Comparison of ENCODE assay signal across 24 cellular contexts in the genomic region with DNA sequence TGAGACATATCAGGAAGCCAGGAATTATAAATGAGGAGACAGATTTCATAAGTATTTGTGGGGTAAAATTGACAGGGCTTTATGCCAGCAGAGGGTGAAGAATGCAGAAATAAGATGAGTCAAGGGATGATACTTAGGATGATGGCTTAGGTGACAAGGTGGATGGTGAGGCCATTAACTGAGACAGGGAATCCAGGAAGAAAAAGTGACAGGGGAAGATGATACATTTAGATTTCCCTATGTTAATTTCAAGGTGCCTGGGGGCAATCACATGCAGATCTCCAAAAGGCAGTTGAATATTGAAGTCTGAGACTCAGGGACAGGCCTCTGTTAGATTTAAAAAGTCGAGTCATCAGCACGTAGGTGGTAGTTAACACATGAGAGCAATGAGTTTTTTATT.
DNase-seq lines count a peak whose midpoint lies in the region; ATAC-seq and TF ChIP-seq lines count a peak whose summit lies in the region.
"Had no signal": no experiment of that assay in that cellular context is flagged by ENCODE, and none has a peak within 500 bp of the region (broad histone marks: within the 10 kb centered on the region; RNA-seq: fewer than 3 reads in every experiment).

No MANE protein-coding gene starts in this region.

- H3K4me1 Mint-ChIP-seq in GM23338 = no peaks in the 10 kb centered on the region
- H3K4me1 Mint-ChIP-seq: CD14-positive monocyte; CD4-positive, alpha-beta memory T cell; CD4-positive, CD25-positive, alpha-beta regulatory T cell; CD8-positive, alpha-beta memory T cell had no signal

- H3K36me3 ChIP-seq in GM23338 (ENCODE audit: insufficient read depth) (no peaks in the 10 kb centered on the region), neural cell (ENCODE audit: insufficient read depth, low read length) (no peaks in the 10 kb centered on the region)
- H3K36me3 ChIP-seq in effector memory CD4-positive, alpha-beta T cell (ENCODE audit: control insufficient read depth, insufficient read depth, low read length) = no peaks in the 10 kb centered on the region
- H3K36me3 ChIP-seq: BE2C, BLaER1 had no signal

- DNase-seq in GM23338 (ENCODE audit: low spot score) (no peak), NCI-H526 treated with DMSO at 0.1 percent for 48 hours (lab: John Stamatoyannopoulos, UW) (peak; percentile 42), DMS114 treated with DMSO at 0.1 percent for 48 hours (lab: John Stamatoyannopoulos, UW; ENCODE audit: unreplicated experiment) (no peak), medulla oblongata (ENCODE audit: extremely low spot score) (no peak)
- DNase-seq in effector memory CD4-positive, alpha-beta T cell = no peak
- DNase-seq: 8988T; ACHN; BE2C; C1 segment of cervical spinal cord; CD4-positive, alpha-beta memory T cell; CD4-positive, CD25-positive, alpha-beta regulatory T cell; CD8-positive, alpha-beta memory T cell; COR-L47; DMS153; DMS53; DMS79; DND-41; EL; GDM1 had no signal

- peak; percentile 96 for TF ChIP-seq EP300 in neural cell (conservative IDR thresholded peaks at IDR 0.05; ENCODE audit: poor library complexity, severe bottlenecking)

- H2AFZ ChIP-seq in GM23338 (peak overlapping the region; percentile 59; the same call in 1 of the 2 replicates), neural cell (ENCODE audit: low read depth, low read length) (no peak overlapping the region)

- no peaks in the 10 kb centered on the region for H3K79me2 ChIP-seq in GM23338 (replicated peaks; ENCODE audit: insufficient read depth)
- no peaks in the 10 kb centered on the region for H3K79me2 ChIP-seq in neural cell (replicated peaks; ENCODE audit: insufficient read depth, low read length)

- H3K9me3 ChIP-seq in neural cell (ENCODE audit: low read length) = no peaks in the 10 kb centered on the region
- no peaks in the 10 kb centered on the region for H3K9me3 ChIP-seq in effector memory CD4-positive, alpha-beta T cell (ENCODE audit: control insufficient read depth, low read length)
- H3K9me3 ChIP-seq: BE2C, BLaER1 had no signal

- H3K9me2 ChIP-seq in GM23338 (ENCODE audit: insufficient read depth) (peaks cover 4% of the 10 kb centered on the region; the same call in 1 of the 2 replicates), neural cell (ENCODE audit: insufficient read depth, low read length) (no peaks in the 10 kb centered on the region)

- TF ChIP-seq RAD21 in neural cell (conservative IDR thresholded peaks at IDR 0.05) = no peak

- peaks cover 7% of the 10 kb centered on the region for H3K4me1 ChIP-seq in GM23338 (ENCODE audit: insufficient read depth)
- no peaks in the 10 kb centered on the region for H3K4me1 ChIP-seq in effector memory CD4-positive, alpha-beta T cell (ENCODE audit: control insufficient read depth, insufficient read depth, low read length, poor library complexity, severe bottlenecking)
- H3K4me1 ChIP-seq: BE2C, BLaER1 had no signal

- no peaks in the 10 kb centered on the region for H4K20me1 ChIP-seq in GM23338 (replicated peaks; ENCODE audit: insufficient read depth)
- H4K20me1 ChIP-seq in neural cell (ENCODE audit: insufficient read depth) = no peaks in the 10 kb centered on the region
- H4K20me1 ChIP-seq: BLaER1 had no signal

- H3K27ac Mint-ChIP-seq in GM23338 = no peak overlapping the region
- H3K27ac Mint-ChIP-seq: CD14-positive monocyte; CD4-positive, alpha-beta memory T cell; CD4-positive, CD25-positive, alpha-beta regulatory T cell; CD8-positive, alpha-beta memory T cell had no signal

- H3K9ac ChIP-seq in neural cell (ENCODE audit: low read length) = no peak overlapping the region
- H3K9ac ChIP-seq: BLaER1 had no signal

- no peak overlapping the region for H3K4me3 Mint-ChIP-seq in GM23338
- H3K4me3 Mint-ChIP-seq: CD14-positive monocyte; CD4-positive, alpha-beta memory T cell; CD4-positive, CD25-positive, alpha-beta regulatory T cell; CD8-positive, alpha-beta memory T cell had no signal

- peaks cover 6% of the 10 kb centered on the region for H3K27me3 Mint-ChIP-seq in GM23338 (ENCODE audit: insufficient read depth, low read depth, poor library complexity)
- H3K27me3 Mint-ChIP-seq: CD4-positive, CD25-positive, alpha-beta regulatory T cell had no signal

- no peak for ATAC-seq in GM23338
- no peak for ATAC-seq in GM19463 (IDR thresholded peaks at IDR 0.05; ENCODE audit: unreplicated experiment)
- ATAC-seq: GM12878 had no signal

- TF ChIP-seq CTCF in GM23338 (conservative IDR thresholded peaks at IDR 0.05; ENCODE audit: low read depth in 2 of 2) (no peak), neural cell (IDR thresholded peaks at IDR 0.05; ENCODE audit: poor library complexity, severe bottlenecking) (no peak)

- H3K9me3 Mint-ChIP-seq in GM23338 = peaks cover 96% of the 10 kb centered on the region

- peaks cover 32% of the 10 kb centered on the region for H3K36me3 Mint-ChIP-seq in GM23338 (ENCODE audit: low read depth)
- H3K36me3 Mint-ChIP-seq: CD14-positive monocyte; CD4-positive, alpha-beta memory T cell; CD4-positive, CD25-positive, alpha-beta regulatory T cell; CD8-positive, alpha-beta memory T cell had no signal

- H3K27ac ChIP-seq in GM23338 (ENCODE audit: low read depth) (no peak overlapping the region), neural cell (ENCODE audit: low read length) (peak overlapping the region; percentile 56)
- H3K27ac ChIP-seq in effector memory CD4-positive, alpha-beta T cell (ENCODE audit: insufficient read depth, low read length, poor library complexity, severe bottlenecking) = no peak overlapping the region
- H3K27ac ChIP-seq: BLaER1 had no signal

- H3K4me2 ChIP-seq in GM23338 (no peak overlapping the region), neural cell (ENCODE audit: low read length) (peak overlapping the region; percentile 6)
- H3K4me2 ChIP-seq: BLaER1 had no signal

- no peak overlapping the region for H3K4me3 ChIP-seq in GM23338
- no peak overlapping the region for H3K4me3 ChIP-seq in neural cell (ENCODE audit: low read length)
- no peak overlapping the region for H3K4me3 ChIP-seq in effector memory CD4-positive, alpha-beta T cell (ENCODE audit: insufficient read depth, low read depth, low read length, poor library complexity, severe bottlenecking)
- H3K4me3 ChIP-seq: BLaER1, GM12878 had no signal

- no peaks in the 10 kb centered on the region for H3F3A ChIP-seq in GM23338 (replicated peaks; ENCODE audit: low read depth)
- no peaks in the 10 kb centered on the region for H3F3A ChIP-seq in neural cell (ENCODE audit: insufficient read depth, low read length, poor library complexity, severe bottlenecking)

- H3K27me3 ChIP-seq in GM23338 (ENCODE audit: insufficient read depth) = no peaks in the 10 kb centered on the region
- no peaks in the 10 kb centered on the region for H3K27me3 ChIP-seq in neural cell (ENCODE audit: insufficient read depth, low read depth, low read length)
- no peaks in the 10 kb centered on the region for H3K27me3 ChIP-seq in effector memory CD4-positive, alpha-beta T cell (replicated peaks; ENCODE audit: control insufficient read depth, insufficient read depth, low read length, poor library complexity, severe bottlenecking)
- H3K27me3 ChIP-seq: BE2C, BLaER1 had no signal

TF ChIP-seq in GM23338, 12 proteins besides CTCF, POLR2A, EP300 and RAD21 (continues in another document):
- no peak for TF ChIP-seq ZNF114 (CRISPR knock-in tag; IDR thresholded peaks at IDR 0.05)
- no peak for TF ChIP-seq NANOG (IDR thresholded peaks at IDR 0.05; ENCODE audit: borderline replicate concordance)
- no peak for TF ChIP-seq ZNF331 (CRISPR knock-in tag; IDR thresholded peaks at IDR 0.05; ENCODE audit: low read depth)

TF ChIP-seq in neural cell, 6 proteins besides CTCF, POLR2A, EP300 and RAD21:
- TF ChIP-seq EZH2 (IDR thresholded peaks at IDR 0.05; ENCODE audit: borderline replicate concordance, insufficient read depth, low read length, poor library complexity, severe bottlenecking) (no peak), REST (IDR thresholded peaks at IDR 0.05; ENCODE audit: borderline replicate concordance) (peak; percentile 96), SMC3 (conservative IDR thresholded peaks at IDR 0.05; ENCODE audit: poor library complexity) (peak; percentile 20), POLR2AphosphoS5 (IDR thresholded peaks at IDR 0.05) (peak; percentile 86)
